Comparison of ENCODE assay signal across 1 cellular context in the genomic region with DNA sequence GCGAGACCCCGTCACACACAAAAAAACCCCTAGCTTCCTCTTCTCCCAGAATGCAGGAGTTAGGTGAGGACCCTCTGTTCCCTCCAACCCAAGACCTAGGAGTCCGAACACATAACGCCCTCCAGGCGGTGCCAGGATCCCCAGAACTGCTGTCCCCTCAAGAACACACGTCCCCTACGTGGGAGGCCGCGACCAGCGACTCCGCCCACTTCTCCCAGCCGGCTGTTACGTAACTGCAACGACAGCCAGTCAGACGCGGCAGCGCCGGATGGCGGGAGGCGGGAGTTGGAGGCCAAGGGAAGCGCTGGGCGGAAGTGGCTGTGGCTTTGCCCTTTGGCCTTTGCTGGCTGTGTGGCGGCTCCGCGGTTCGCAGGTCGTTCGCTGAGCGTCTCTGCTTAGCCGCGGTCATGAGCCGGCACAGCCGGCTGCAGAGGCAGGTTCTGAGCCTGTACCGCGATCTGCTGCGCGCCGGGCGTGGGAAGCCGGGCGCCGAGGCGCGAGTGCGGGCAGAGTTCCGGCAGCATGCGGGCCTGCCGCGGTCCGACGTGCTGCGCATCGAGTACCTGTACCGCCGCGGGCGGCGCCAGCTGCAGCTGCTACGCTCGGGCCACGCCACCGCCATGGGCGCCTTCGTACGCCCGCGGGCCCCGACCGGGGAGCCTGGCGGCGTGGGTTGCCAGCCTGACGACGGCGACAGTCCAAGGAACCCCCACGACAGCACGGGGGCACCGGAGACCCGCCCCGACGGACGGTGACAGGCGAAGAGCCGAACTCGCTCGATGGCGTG.
TF ChIP-seq lines count a peak whose summit lies in the region.

A gene with protein sequence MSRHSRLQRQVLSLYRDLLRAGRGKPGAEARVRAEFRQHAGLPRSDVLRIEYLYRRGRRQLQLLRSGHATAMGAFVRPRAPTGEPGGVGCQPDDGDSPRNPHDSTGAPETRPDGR (plus strand): TSS at position 321 of the 787 bp plus-strand sequence. CDS start 87 bp downstream, at position 408.

TF ChIP-seq in HepG2, 621 proteins besides CTCF, POLR2A, EP300 and RAD21 (continued from another document and continues in another):
- TF ChIP-seq, protein P1, sequence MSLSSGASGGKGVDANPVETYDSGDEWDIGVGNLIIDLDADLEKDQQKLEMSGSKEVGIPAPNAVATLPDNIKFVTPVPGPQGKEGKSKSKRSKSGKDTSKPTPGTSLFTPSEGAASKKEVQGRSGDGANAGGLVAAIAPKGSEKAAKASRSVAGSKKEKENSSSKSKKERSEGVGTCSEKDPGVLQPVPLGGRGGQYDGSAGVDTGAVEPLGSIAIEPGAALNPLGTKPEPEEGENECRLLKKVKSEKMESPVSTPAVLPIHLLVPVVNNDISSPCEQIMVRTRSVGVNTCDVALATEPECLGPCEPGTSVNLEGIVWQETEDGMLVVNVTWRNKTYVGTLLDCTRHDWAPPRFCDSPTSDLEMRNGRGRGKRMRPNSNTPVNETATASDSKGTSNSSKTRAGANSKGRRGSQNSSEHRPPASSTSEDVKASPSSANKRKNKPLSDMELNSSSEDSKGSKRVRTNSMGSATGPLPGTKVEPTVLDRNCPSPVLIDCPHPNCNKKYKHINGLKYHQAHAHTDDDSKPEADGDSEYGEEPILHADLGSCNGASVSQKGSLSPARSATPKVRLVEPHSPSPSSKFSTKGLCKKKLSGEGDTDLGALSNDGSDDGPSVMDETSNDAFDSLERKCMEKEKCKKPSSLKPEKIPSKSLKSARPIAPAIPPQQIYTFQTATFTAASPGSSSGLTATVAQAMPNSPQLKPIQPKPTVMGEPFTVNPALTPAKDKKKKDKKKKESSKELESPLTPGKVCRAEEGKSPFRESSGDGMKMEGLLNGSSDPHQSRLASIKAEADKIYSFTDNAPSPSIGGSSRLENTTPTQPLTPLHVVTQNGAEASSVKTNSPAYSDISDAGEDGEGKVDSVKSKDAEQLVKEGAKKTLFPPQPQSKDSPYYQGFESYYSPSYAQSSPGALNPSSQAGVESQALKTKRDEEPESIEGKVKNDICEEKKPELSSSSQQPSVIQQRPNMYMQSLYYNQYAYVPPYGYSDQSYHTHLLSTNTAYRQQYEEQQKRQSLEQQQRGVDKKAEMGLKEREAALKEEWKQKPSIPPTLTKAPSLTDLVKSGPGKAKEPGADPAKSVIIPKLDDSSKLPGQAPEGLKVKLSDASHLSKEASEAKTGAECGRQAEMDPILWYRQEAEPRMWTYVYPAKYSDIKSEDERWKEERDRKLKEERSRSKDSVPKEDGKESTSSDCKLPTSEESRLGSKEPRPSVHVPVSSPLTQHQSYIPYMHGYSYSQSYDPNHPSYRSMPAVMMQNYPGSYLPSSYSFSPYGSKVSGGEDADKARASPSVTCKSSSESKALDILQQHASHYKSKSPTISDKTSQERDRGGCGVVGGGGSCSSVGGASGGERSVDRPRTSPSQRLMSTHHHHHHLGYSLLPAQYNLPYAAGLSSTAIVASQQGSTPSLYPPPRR (CRISPR knock-in tag; IDR thresholded peaks at IDR 0.05; ENCODE audit: borderline replicate concordance), result no peak
- TF ChIP-seq SAFB2 (CRISPR knock-in tag; IDR thresholded peaks at IDR 0.05; ENCODE audit: borderline replicate concordance, low read depth) (peak; percentile 24; the same call in 1 of the 2 replicates), NFYB (CRISPR knock-in tag; IDR thresholded peaks at IDR 0.05) (peak; percentile 94), ZNF564 (CRISPR knock-in tag; IDR thresholded peaks at IDR 0.05) (peak; percentile 86), ZKSCAN8 (CRISPR knock-in tag; IDR thresholded peaks at IDR 0.05; ENCODE audit: borderline replicate concordance) (no peak), FLYWCH1 (CRISPR knock-in tag; IDR thresholded peaks at IDR 0.05) (0 out of 2 replicates have a peak, but pooled peaks have one; percentile 71), ZSCAN20 (CRISPR knock-in tag; IDR thresholded peaks at IDR 0.05; ENCODE audit: borderline replicate concordance) (peak; percentile 54; the same call in 1 of the 2 replicates), ZZZ3 (CRISPR knock-in tag; IDR thresholded peaks at IDR 0.05; ENCODE audit: borderline replicate concordance) (0 out of 2 replicates have a peak, but pooled peaks have one; percentile 58), SRSF1 (optimal IDR thresholded peaks at IDR 0.05; ENCODE audit: low read depth, low read length) (peak; percentile 69), NONO (IDR thresholded peaks at IDR 0.05) (no peak), NONO (CRISPR knock-in tag; conservative IDR thresholded peaks at IDR 0.05) (peak; percentile 83), SP2 (CRISPR knock-in tag; IDR thresholded peaks at IDR 0.05) (peak; percentile 88), RBAK (CRISPR knock-in tag; IDR thresholded peaks at IDR 0.05) (0 out of 2 replicates have a peak, but pooled peaks have one; percentile 26), ELF3 (CRISPR knock-in tag; IDR thresholded peaks at IDR 0.05) (peak; percentile 78), PCBP1 (IDR thresholded peaks at IDR 0.05; ENCODE audit: borderline replicate concordance, low read depth, low read length) (0 out of 2 replicates have a peak, but pooled peaks have one; percentile 56), ZNF746 (CRISPR knock-in tag; IDR thresholded peaks at IDR 0.05) (peak; percentile 68; the same call in 1 of the 2 replicates), SOX5 (CRISPR knock-in tag; IDR thresholded peaks at IDR 0.05; ENCODE audit: borderline replicate concordance) (0 out of 2 replicates have a peak, but pooled peaks have one; percentile 26), SRSF9 (IDR thresholded peaks at IDR 0.05; ENCODE audit: borderline replicate concordance, insufficient read depth, low read depth, low read length, poor library complexity, severe bottlenecking) (no peak), PAWR (CRISPR knock-in tag; IDR thresholded peaks at IDR 0.05; ENCODE audit: borderline replicate concordance) (no peak), ZBTB20 (CRISPR knock-in tag; IDR thresholded peaks at IDR 0.05; ENCODE audit: borderline replicate concordance, low read depth) (no peak), HDAC1 (CRISPR knock-in tag; IDR thresholded peaks at IDR 0.05) (peak; percentile 83; the same call in 1 of the 2 replicates), NR2F6 (IDR thresholded peaks at IDR 0.05) (peak; percentile 88), NR2F6 (CRISPR knock-in tag; IDR thresholded peaks at IDR 0.05) (peak; percentile 98), KLF12 (CRISPR knock-in tag; IDR thresholded peaks at IDR 0.05; ENCODE audit: borderline replicate concordance) (no peak)
- TF ChIP-seq, protein P2, sequence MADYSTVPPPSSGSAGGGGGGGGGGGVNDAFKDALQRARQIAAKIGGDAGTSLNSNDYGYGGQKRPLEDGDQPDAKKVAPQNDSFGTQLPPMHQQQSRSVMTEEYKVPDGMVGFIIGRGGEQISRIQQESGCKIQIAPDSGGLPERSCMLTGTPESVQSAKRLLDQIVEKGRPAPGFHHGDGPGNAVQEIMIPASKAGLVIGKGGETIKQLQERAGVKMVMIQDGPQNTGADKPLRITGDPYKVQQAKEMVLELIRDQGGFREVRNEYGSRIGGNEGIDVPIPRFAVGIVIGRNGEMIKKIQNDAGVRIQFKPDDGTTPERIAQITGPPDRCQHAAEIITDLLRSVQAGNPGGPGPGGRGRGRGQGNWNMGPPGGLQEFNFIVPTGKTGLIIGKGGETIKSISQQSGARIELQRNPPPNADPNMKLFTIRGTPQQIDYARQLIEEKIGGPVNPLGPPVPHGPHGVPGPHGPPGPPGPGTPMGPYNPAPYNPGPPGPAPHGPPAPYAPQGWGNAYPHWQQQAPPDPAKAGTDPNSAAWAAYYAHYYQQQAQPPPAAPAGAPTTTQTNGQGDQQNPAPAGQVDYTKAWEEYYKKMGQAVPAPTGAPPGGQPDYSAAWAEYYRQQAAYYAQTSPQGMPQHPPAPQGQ (CRISPR knock-in tag; IDR thresholded peaks at IDR 0.05; ENCODE audit: borderline replicate concordance), result no peak
- TF ChIP-seq, protein P3, sequence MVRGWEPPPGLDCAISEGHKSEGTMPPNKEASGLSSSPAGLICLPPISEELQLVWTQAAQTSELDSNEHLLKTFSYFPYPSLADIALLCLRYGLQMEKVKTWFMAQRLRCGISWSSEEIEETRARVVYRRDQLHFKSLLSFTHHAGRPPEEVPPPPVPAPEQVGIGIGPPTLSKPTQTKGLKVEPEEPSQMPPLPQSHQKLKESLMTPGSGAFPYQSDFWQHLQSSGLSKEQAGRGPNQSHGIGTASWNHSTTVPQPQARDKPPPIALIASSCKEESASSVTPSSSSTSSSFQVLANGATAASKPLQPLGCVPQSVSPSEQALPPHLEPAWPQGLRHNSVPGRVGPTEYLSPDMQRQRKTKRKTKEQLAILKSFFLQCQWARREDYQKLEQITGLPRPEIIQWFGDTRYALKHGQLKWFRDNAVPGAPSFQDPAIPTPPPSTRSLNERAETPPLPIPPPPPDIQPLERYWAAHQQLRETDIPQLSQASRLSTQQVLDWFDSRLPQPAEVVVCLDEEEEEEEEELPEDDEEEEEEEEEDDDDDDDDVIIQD (CRISPR knock-in tag; IDR thresholded peaks at IDR 0.05; ENCODE audit: low read depth), result no peak
- TF ChIP-seq, protein P4, sequence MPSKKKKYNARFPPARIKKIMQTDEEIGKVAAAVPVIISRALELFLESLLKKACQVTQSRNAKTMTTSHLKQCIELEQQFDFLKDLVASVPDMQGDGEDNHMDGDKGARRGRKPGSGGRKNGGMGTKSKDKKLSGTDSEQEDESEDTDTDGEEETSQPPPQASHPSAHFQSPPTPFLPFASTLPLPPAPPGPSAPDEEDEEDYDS (CRISPR knock-in tag; IDR thresholded peaks at IDR 0.05), result peak; percentile 90
- TF ChIP-seq, protein P5, sequence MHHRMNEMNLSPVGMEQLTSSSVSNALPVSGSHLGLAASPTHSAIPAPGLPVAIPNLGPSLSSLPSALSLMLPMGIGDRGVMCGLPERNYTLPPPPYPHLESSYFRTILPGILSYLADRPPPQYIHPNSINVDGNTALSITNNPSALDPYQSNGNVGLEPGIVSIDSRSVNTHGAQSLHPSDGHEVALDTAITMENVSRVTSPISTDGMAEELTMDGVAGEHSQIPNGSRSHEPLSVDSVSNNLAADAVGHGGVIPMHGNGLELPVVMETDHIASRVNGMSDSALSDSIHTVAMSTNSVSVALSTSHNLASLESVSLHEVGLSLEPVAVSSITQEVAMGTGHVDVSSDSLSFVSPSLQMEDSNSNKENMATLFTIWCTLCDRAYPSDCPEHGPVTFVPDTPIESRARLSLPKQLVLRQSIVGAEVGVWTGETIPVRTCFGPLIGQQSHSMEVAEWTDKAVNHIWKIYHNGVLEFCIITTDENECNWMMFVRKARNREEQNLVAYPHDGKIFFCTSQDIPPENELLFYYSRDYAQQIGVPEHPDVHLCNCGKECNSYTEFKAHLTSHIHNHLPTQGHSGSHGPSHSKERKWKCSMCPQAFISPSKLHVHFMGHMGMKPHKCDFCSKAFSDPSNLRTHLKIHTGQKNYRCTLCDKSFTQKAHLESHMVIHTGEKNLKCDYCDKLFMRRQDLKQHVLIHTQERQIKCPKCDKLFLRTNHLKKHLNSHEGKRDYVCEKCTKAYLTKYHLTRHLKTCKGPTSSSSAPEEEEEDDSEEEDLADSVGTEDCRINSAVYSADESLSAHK (CRISPR knock-in tag; IDR thresholded peaks at IDR 0.05; ENCODE audit: borderline replicate concordance), result no peak
- TF ChIP-seq, protein P6, sequence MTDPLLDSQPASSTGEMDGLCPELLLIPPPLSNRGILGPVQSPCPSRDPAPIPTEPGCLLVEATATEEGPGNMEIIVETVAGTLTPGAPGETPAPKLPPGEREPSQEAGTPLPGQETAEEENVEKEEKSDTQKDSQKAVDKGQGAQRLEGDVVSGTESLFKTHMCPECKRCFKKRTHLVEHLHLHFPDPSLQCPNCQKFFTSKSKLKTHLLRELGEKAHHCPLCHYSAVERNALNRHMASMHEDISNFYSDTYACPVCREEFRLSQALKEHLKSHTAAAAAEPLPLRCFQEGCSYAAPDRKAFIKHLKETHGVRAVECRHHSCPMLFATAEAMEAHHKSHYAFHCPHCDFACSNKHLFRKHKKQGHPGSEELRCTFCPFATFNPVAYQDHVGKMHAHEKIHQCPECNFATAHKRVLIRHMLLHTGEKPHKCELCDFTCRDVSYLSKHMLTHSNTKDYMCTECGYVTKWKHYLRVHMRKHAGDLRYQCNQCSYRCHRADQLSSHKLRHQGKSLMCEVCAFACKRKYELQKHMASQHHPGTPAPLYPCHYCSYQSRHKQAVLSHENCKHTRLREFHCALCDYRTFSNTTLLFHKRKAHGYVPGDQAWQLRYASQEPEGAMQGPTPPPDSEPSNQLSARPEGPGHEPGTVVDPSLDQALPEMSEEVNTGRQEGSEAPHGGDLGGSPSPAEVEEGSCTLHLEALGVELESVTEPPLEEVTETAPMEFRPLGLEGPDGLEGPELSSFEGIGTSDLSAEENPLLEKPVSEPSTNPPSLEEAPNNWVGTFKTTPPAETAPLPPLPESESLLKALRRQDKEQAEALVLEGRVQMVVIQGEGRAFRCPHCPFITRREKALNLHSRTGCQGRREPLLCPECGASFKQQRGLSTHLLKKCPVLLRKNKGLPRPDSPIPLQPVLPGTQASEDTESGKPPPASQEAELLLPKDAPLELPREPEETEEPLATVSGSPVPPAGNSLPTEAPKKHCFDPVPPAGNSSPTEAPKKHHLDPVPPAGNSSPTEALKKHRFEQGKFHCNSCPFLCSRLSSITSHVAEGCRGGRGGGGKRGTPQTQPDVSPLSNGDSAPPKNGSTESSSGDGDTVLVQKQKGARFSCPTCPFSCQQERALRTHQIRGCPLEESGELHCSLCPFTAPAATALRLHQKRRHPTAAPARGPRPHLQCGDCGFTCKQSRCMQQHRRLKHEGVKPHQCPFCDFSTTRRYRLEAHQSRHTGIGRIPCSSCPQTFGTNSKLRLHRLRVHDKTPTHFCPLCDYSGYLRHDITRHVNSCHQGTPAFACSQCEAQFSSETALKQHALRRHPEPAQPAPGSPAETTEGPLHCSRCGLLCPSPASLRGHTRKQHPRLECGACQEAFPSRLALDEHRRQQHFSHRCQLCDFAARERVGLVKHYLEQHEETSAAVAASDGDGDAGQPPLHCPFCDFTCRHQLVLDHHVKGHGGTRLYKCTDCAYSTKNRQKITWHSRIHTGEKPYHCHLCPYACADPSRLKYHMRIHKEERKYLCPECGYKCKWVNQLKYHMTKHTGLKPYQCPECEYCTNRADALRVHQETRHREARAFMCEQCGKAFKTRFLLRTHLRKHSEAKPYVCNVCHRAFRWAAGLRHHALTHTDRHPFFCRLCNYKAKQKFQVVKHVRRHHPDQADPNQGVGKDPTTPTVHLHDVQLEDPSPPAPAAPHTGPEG (CRISPR knock-in tag; IDR thresholded peaks at IDR 0.05), result no peak
- TF ChIP-seq, protein P7, sequence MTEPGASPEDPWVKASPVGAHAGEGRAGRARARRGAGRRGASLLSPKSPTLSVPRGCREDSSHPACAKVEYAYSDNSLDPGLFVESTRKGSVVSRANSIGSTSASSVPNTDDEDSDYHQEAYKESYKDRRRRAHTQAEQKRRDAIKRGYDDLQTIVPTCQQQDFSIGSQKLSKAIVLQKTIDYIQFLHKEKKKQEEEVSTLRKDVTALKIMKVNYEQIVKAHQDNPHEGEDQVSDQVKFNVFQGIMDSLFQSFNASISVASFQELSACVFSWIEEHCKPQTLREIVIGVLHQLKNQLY (CRISPR knock-in tag; IDR thresholded peaks at IDR 0.05), result peak; percentile 49
- TF ChIP-seq, protein P8, sequence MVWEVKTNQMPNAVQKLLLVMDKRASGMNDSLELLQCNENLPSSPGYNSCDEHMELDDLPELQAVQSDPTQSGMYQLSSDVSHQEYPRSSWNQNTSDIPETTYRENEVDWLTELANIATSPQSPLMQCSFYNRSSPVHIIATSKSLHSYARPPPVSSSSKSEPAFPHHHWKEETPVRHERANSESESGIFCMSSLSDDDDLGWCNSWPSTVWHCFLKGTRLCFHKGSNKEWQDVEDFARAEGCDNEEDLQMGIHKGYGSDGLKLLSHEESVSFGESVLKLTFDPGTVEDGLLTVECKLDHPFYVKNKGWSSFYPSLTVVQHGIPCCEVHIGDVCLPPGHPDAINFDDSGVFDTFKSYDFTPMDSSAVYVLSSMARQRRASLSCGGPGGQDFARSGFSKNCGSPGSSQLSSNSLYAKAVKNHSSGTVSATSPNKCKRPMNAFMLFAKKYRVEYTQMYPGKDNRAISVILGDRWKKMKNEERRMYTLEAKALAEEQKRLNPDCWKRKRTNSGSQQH (CRISPR knock-in tag; IDR thresholded peaks at IDR 0.05; ENCODE audit: low read depth), result peak; percentile 78; the same call in 1 of the 2 replicates
